In genomic region chr3:12252859-12253258, GRCh38 we compare ENCODE assay signal across 28 cellular contexts. TPM values are rescaled to one million over a fixed set of nuclear protein-coding genes. Genes with fewer than 3 reads are reported as not detected.
"Had no signal": no experiment of that assay in that cellular context is flagged by ENCODE, and none has a peak within 500 bp of the region (broad histone marks: within the 10 kb centered on the region; RNA-seq: fewer than 3 reads in every experiment).

No MANE protein-coding gene starts in this region.

- H3K9me3 Mint-ChIP-seq: natural killer cell treated with Interleukin-12 subunit alpha and Interleukin-12 subunit beta and Interleukin-15 and Interleukin-18, amount 100 ng/mL, for 72 hours had no signal

- H3K9me3 ChIP-seq: neutrophil, pancreas, prostate gland, thoracic aorta, thyroid gland, upper lobe of right lung, uterus had no signal

- H3K4me3 ChIP-seq: pancreas, prostate gland, right atrium auricular region, skin epidermis, smooth muscle cell, spleen, stomach, thoracic aorta, thyroid gland, tibial nerve, upper lobe of right lung, uterus had no signal

- H3K4me3 Mint-ChIP-seq: naive thymus-derived CD8-positive, alpha-beta T cell; natural killer cell treated with Interleukin-12 subunit alpha and Interleukin-12 subunit beta and Interleukin-15 and Interleukin-18, amount 100 ng/mL, for 72 hours; nephron progenitor cell; neural crest cell; stimulated activated effector memory CD8-positive, alpha-beta T cell treated with anti-CD3 and anti-CD28 coated beads, Interleukin-12 subunit alpha, Interleukin-12 subunit beta, amount 100 ng/mL, for 72 hours; stimulated activated naive B cell treated with anti-CD40 and anti-IgM and Interleukin-4, amounts not matched to agents 10 μg/mL and 1 μg/mL and 100 μg/mL, for 72 hours; stimulated activated naive CD8-positive, alpha-beta T cell treated with anti-CD3 and anti-CD28 coated beads, Interleukin-15, Interleukin-2, amounts not matched to agents 100 ng/mL and 50 ng/mL, for 24 hours; type B pancreatic cell had no signal

- H3K27me3 ChIP-seq: neutrophil, pancreas, right atrium auricular region, spleen, stomach, thyroid gland, tibial nerve, upper lobe of right lung, uterus had no signal

- H3K27me3 Mint-ChIP-seq: type B pancreatic cell had no signal

- H3K27ac Mint-ChIP-seq: naive thymus-derived CD8-positive, alpha-beta T cell; natural killer cell treated with Interleukin-12 subunit alpha and Interleukin-12 subunit beta and Interleukin-15 and Interleukin-18, amount 100 ng/mL, for 72 hours; nephron progenitor cell; stimulated activated effector memory CD8-positive, alpha-beta T cell treated with anti-CD3 and anti-CD28 coated beads, Interleukin-12 subunit alpha, Interleukin-12 subunit beta, amount 100 ng/mL, for 72 hours; stimulated activated naive B cell treated with anti-CD40 and anti-IgM and Interleukin-4, amounts not matched to agents 10 μg/mL and 1 μg/mL and 100 μg/mL, for 72 hours; stimulated activated naive CD8-positive, alpha-beta T cell treated with anti-CD3 and anti-CD28 coated beads, Interleukin-15, Interleukin-2, amounts not matched to agents 100 ng/mL and 50 ng/mL, for 24 hours; type B pancreatic cell had no signal

- ATAC-seq: naive thymus-derived CD8-positive, alpha-beta T cell; natural killer cell treated with Interleukin-12 subunit alpha and Interleukin-12 subunit beta and Interleukin-15 and Interleukin-18, amount 100 ng/mL, for 72 hours; pancreas; sciatic nerve; stimulated activated effector memory CD8-positive, alpha-beta T cell treated with anti-CD3 and anti-CD28 coated beads, Interleukin-12 subunit alpha, Interleukin-12 subunit beta, amount 100 ng/mL, for 72 hours; stimulated activated naive B cell treated with anti-CD40 and anti-IgM and Interleukin-4, amounts not matched to agents 10 μg/mL and 1 μg/mL and 100 μg/mL, for 72 hours; upper lobe of right lung had no signal

- H3K4me1 Mint-ChIP-seq: stimulated activated naive B cell treated with anti-CD40 and anti-IgM and Interleukin-4, amounts not matched to agents 10 μg/mL and 1 μg/mL and 100 μg/mL, for 72 hours had no signal

- H3K36me3 ChIP-seq: neutrophil, pancreas, prostate gland, right atrium auricular region, spleen, stomach, thoracic aorta, thyroid gland, tibial nerve, upper lobe of right lung, uterus had no signal

- H3K4me2 ChIP-seq: smooth muscle cell had no signal

- H3K27ac ChIP-seq: neutrophil, pancreas, prostate gland, right atrium auricular region, skin epidermis, stomach, thoracic aorta, thyroid gland, tibial nerve, upper lobe of right lung, uterus had no signal

- DNase-seq: naive thymus-derived CD8-positive, alpha-beta T cell; nephron progenitor cell; nucleus accumbens; pancreas; retina; spleen; stimulated activated CD4-positive, alpha-beta T cell treated with anti-CD3 and anti-CD28 coated beads, Interleukin-12 subunit alpha, Interleukin-12 subunit beta, amount 100 ng/mL, for 4 hours; stimulated activated CD4-positive, alpha-beta T cell treated with anti-CD3 and anti-CD28 coated beads, Interleukin-1b, Interleukin-23, amount 100 ng/mL, for 48 hours; stimulated activated CD4-positive, alpha-beta T cell treated with anti-CD3 and anti-CD28 coated beads, Interleukin-4, amount 100 ng/mL, for 1 hour; stimulated activated naive B cell treated with anti-CD40 and anti-IgM and Interleukin-4, amounts not matched to agents 10 μg/mL and 1 μg/mL and 100 μg/mL, for 72 hours; stimulated activated naive CD4-positive, alpha-beta T cell treated with Interleukin-2 at 50 U/mL for 16 hours; stomach; thyroid gland; upper lobe of right lung; uterus had no signal

- H3K4me1 ChIP-seq: pancreas, prostate gland, right atrium auricular region, stomach, thyroid gland, tibial nerve, upper lobe of right lung, uterus had no signal

- H3K36me3 Mint-ChIP-seq: stimulated activated effector memory CD8-positive, alpha-beta T cell treated with anti-CD3 and anti-CD28 coated beads, Interleukin-12 subunit alpha, Interleukin-12 subunit beta, amount 100 ng/mL, for 72 hours; type B pancreatic cell had no signal

RNA-seq across cellular contexts. Expression of gene PPARG, which starts 36.0 kb away (rescaled TPM):
- total RNA-seq: naive thymus-derived CD8-positive, alpha-beta T cell; neural crest cell had no signal
- polyA plus RNA-seq: naive thymus-derived CD8-positive, alpha-beta T cell had no signal
